ENCODE assay signal across 17 cellular contexts in genomic region chr17:9414471-9414870, GRCh38.
A peak's percentile ranks its signal among the peaks of the same experiment; 100 is the strongest.
DNase-seq lines count a peak whose midpoint lies in the region; ATAC-seq and TF ChIP-seq lines count a peak whose summit lies in the region.
"Had no signal": no experiment of that assay in that cellular context is flagged by ENCODE, and none has a peak within 500 bp of the region (broad histone marks: within the 10 kb centered on the region; RNA-seq: fewer than 3 reads in every experiment).

No MANE protein-coding gene starts in this region.

- peak overlapping the region; percentile 34 to 54 for H3K27ac Mint-ChIP-seq in natural killer cell
- no peak overlapping the region for H3K27ac Mint-ChIP-seq in natural killer cell treated with Interleukin-12 subunit alpha and Interleukin-12 subunit beta and Interleukin-15 and Interleukin-18, amount 100 ng/mL, for 72 hours
- H3K27ac Mint-ChIP-seq in stimulated activated naive B cell treated with anti-CD40 and anti-IgM and Interleukin-4, amounts not matched to agents 10 μg/mL and 1 μg/mL and 100 μg/mL, for 72 hours, result peak overlapping the region; percentile 31
- H3K27ac Mint-ChIP-seq in type B pancreatic cell, result no peak overlapping the region
- H3K27ac Mint-ChIP-seq: GM23338 had no signal

- intact Hi-C loops in natural killer cell (cut with micrococcal nuclease), result no loop called here

- peaks cover 2 to 10% (median 4%) of the 10 kb centered on the region in 3 donors for H3K4me1 ChIP-seq in gastroesophageal sphincter

- no peak for TF ChIP-seq POLR2A in gastroesophageal sphincter (IDR thresholded peaks at IDR 0.05)

- H3K27me3 Mint-ChIP-seq in natural killer cell (ENCODE audit: low read depth in 2 of 2) (no peaks in the 10 kb centered on the region), type B pancreatic cell (no peaks in the 10 kb centered on the region)
- no peaks in the 10 kb centered on the region for H3K27me3 Mint-ChIP-seq in natural killer cell treated with Interleukin-12 subunit alpha and Interleukin-12 subunit beta and Interleukin-15 and Interleukin-18, amount 100 ng/mL, for 72 hours
- H3K27me3 Mint-ChIP-seq in stimulated activated naive B cell treated with anti-CD40 and anti-IgM and Interleukin-4, amounts not matched to agents 10 μg/mL and 1 μg/mL and 100 μg/mL, for 72 hours, result no peaks in the 10 kb centered on the region

- TF ChIP-seq CTCF in natural killer cell (IDR thresholded peaks at IDR 0.05) (no peak), type B pancreatic cell (conservative IDR thresholded peaks at IDR 0.05) (no peak), gastroesophageal sphincter (IDR thresholded peaks at IDR 0.05) (no peak)

- H3K27me3 ChIP-seq in gastroesophageal sphincter, result no peaks in the 10 kb centered on the region
- H3K27me3 ChIP-seq: left lung, ovary had no signal

- no peaks in the 10 kb centered on the region for H3K9me3 ChIP-seq in gastroesophageal sphincter
- H3K9me3 ChIP-seq: ovary had no signal

- DNase-seq in natural killer cell, result peak; percentile 43
- DNase-seq in natural killer cell treated with Interleukin-12 subunit alpha and Interleukin-12 subunit beta and Interleukin-15 and Interleukin-18, amount 100 ng/mL, for 72 hours (ENCODE audit: low spot score), result no peak
- peak; percentile 35 for DNase-seq in stimulated activated naive B cell treated with anti-CD40 and anti-IgM and Interleukin-4, amounts not matched to agents 10 μg/mL and 1 μg/mL and 100 μg/mL, for 72 hours
- DNase-seq in type B pancreatic cell (ENCODE audit: extremely low spot score, unreplicated experiment), result no peak
- DNase-seq in DMS 273 treated with DMSO at 0.1 percent for 48 hours (lab: John Stamatoyannopoulos, UW), result no peak
- DNase-seq: 8988T; activated CD4-positive, CD25-positive, alpha-beta regulatory T cell; cerebellar nuclear complex; left lung; ovary; Right ventricle myocardium superior; stimulated activated CD4-positive, alpha-beta T cell treated with anti-CD3 and anti-CD28 coated beads, Interleukin-4, amount 100 ng/mL, for 1 hour had no signal

- 79 to 100% methylated on average over 2 of the region's 3 CpGs for WGBS in gastroesophageal sphincter (ENCODE audit: low coverage in 1 of 2), 2 donors

- H3K4me3 ChIP-seq in gastroesophageal sphincter, result no peak overlapping the region
- H3K4me3 ChIP-seq: GM23338, left lung, ovary had no signal

- no peaks in the 10 kb centered on the region for H3K36me3 ChIP-seq in gastroesophageal sphincter
- H3K36me3 ChIP-seq: left lung, ovary had no signal

- H3K9me3 Mint-ChIP-seq in natural killer cell (peaks cover 0 to 2% of the 10 kb centered on the region in 2 donors), type B pancreatic cell (peaks cover 6% of the 10 kb centered on the region)
- H3K9me3 Mint-ChIP-seq in natural killer cell treated with Interleukin-12 subunit alpha and Interleukin-12 subunit beta and Interleukin-15 and Interleukin-18, amount 100 ng/mL, for 72 hours, result no peaks in the 10 kb centered on the region
- peaks cover 3% of the 10 kb centered on the region in 2 donors for H3K9me3 Mint-ChIP-seq in stimulated activated naive B cell treated with anti-CD40 and anti-IgM and Interleukin-4, amounts not matched to agents 10 μg/mL and 1 μg/mL and 100 μg/mL, for 72 hours

- H3K36me3 Mint-ChIP-seq in natural killer cell (no peaks in the 10 kb centered on the region), type B pancreatic cell (peaks cover 19% of the 10 kb centered on the region)
- H3K36me3 Mint-ChIP-seq in natural killer cell treated with Interleukin-12 subunit alpha and Interleukin-12 subunit beta and Interleukin-15 and Interleukin-18, amount 100 ng/mL, for 72 hours, result no peaks in the 10 kb centered on the region
- peaks cover 16 to 22% of the 10 kb centered on the region in 2 donors for H3K36me3 Mint-ChIP-seq in stimulated activated naive B cell treated with anti-CD40 and anti-IgM and Interleukin-4, amounts not matched to agents 10 μg/mL and 1 μg/mL and 100 μg/mL, for 72 hours

- H3K4me1 Mint-ChIP-seq in natural killer cell (peaks cover 23 to 30% of the 10 kb centered on the region in 2 donors), type B pancreatic cell (ENCODE audit: unreplicated experiment) (peaks cover 16% of the 10 kb centered on the region)
- peaks cover 9 to 22% of the 10 kb centered on the region in 2 donors for H3K4me1 Mint-ChIP-seq in natural killer cell treated with Interleukin-12 subunit alpha and Interleukin-12 subunit beta and Interleukin-15 and Interleukin-18, amount 100 ng/mL, for 72 hours (ENCODE audit: low read depth in 2 of 2)
- peaks cover 18 to 26% of the 10 kb centered on the region in 2 donors for H3K4me1 Mint-ChIP-seq in stimulated activated naive B cell treated with anti-CD40 and anti-IgM and Interleukin-4, amounts not matched to agents 10 μg/mL and 1 μg/mL and 100 μg/mL, for 72 hours

- H3K27ac ChIP-seq in gastroesophageal sphincter, result no peak overlapping the region
- H3K27ac ChIP-seq: KMS-11, left lung, ovary had no signal

- peak; percentile 66 to 99 (median 89) for ATAC-seq in natural killer cell
- no peak for ATAC-seq in natural killer cell treated with Interleukin-12 subunit alpha and Interleukin-12 subunit beta and Interleukin-15 and Interleukin-18, amount 100 ng/mL, for 72 hours
- ATAC-seq in GM21825 (IDR thresholded peaks at IDR 0.05; ENCODE audit: unreplicated experiment), result peak; percentile 87
- peak; percentile 95 for ATAC-seq in HG03280 (IDR thresholded peaks at IDR 0.05; ENCODE audit: unreplicated experiment)
- peak; percentile 99 to 100 for ATAC-seq in stimulated activated naive B cell treated with anti-CD40 and anti-IgM and Interleukin-4, amounts not matched to agents 10 μg/mL and 1 μg/mL and 100 μg/mL, for 72 hours (replicated peaks)
- no peak for ATAC-seq in gastroesophageal sphincter
- ATAC-seq: GM23338, left lung had no signal

- TF ChIP-seq EP300 in gastroesophageal sphincter (IDR thresholded peaks at IDR 0.05), result no peak

- H3K4me3 Mint-ChIP-seq in natural killer cell (peak overlapping the region; percentile 9), type B pancreatic cell (no peak overlapping the region)
- no peak overlapping the region for H3K4me3 Mint-ChIP-seq in natural killer cell treated with Interleukin-12 subunit alpha and Interleukin-12 subunit beta and Interleukin-15 and Interleukin-18, amount 100 ng/mL, for 72 hours
- H3K4me3 Mint-ChIP-seq in stimulated activated naive B cell treated with anti-CD40 and anti-IgM and Interleukin-4, amounts not matched to agents 10 μg/mL and 1 μg/mL and 100 μg/mL, for 72 hours, result no peak overlapping the region
- H3K4me3 Mint-ChIP-seq: GM23338 had no signal

Comparison
In these comparisons a context has a peak if more than half of its experiments do, and no peak if none do; other contexts are left out.
1. ATAC-seq: peak in natural killer cell (3 of 3), GM21825 (single experiment), HG03280 (single experiment) and stimulated activated naive B cell treated with anti-CD40 and anti-IgM and Interleukin-4, amounts not matched to agents 10 μg/mL and 1 μg/mL and 100 μg/mL, for 72 hours (2 of 2); none in natural killer cell treated with Interleukin-12 subunit alpha and Interleukin-12 subunit beta and Interleukin-15 and Interleukin-18, amount 100 ng/mL, for 72 hours (0 of 2) and gastroesophageal sphincter (single experiment).
2. DNase-seq: peak in natural killer cell (single experiment) and stimulated activated naive B cell treated with anti-CD40 and anti-IgM and Interleukin-4, amounts not matched to agents 10 μg/mL and 1 μg/mL and 100 μg/mL, for 72 hours (single experiment); none in natural killer cell treated with Interleukin-12 subunit alpha and Interleukin-12 subunit beta and Interleukin-15 and Interleukin-18, amount 100 ng/mL, for 72 hours (single experiment), type B pancreatic cell (single experiment) and DMS 273 treated with DMSO at 0.1 percent for 48 hours (single experiment).
3. H3K27ac Mint-ChIP-seq: peak in natural killer cell (2 of 2) and stimulated activated naive B cell treated with anti-CD40 and anti-IgM and Interleukin-4, amounts not matched to agents 10 μg/mL and 1 μg/mL and 100 μg/mL, for 72 hours (single experiment); none in natural killer cell treated with Interleukin-12 subunit alpha and Interleukin-12 subunit beta and Interleukin-15 and Interleukin-18, amount 100 ng/mL, for 72 hours (0 of 2) and type B pancreatic cell (single experiment).